Comparison of ENCODE assay signal across 8 cellular contexts in genomic region chr15:64092075-64092820, GRCh38. TPM values are rescaled to one million over a fixed set of nuclear protein-coding genes. Genes with fewer than 3 reads are reported as not detected.
A peak's percentile ranks its signal among the peaks of the same experiment; 100 is the strongest.
DNase-seq lines count a peak whose midpoint lies in the region; ATAC-seq, FAIRE-seq and TF ChIP-seq lines count a peak whose summit lies in the region.

No MANE protein-coding gene starts in this region.

- no peaks in the 10 kb centered on the region for H3K9me1 ChIP-seq in endothelial cell of umbilical vein (replicated peaks; ENCODE audit: control insufficient read depth, extremely low read depth, insufficient read depth, low read length)

- H3K9ac ChIP-seq in endothelial cell of umbilical vein (replicated peaks; ENCODE audit: extremely low read depth, insufficient read depth, low read length) (peak overlapping the region; percentile 86), skeletal muscle satellite cell (ENCODE audit: low read depth, low read length) (peak overlapping the region; percentile 92)

- POLR2A ChIA-PET in endothelial cell of umbilical vein (lab: Charles Lee), result interaction anchor here (1.0 kb wide), 1 partner anchor 626 kb away, joined by 3 read pairs; no protein-coding TSS in a partner anchor

- no peak for ATAC-seq in HG02623 (IDR thresholded peaks at IDR 0.05; ENCODE audit: unreplicated experiment)

- peak; percentile 29 for DNase-seq in NCI-H2171 treated with DMSO at 0.1 percent for 48 hours (lab: John Stamatoyannopoulos, UW)
- no peak for DNase-seq in NCI-H2171 (lab: John Stamatoyannopoulos, UW)
- no peak for DNase-seq in Peyer's patch
- no peak for DNase-seq in endothelial cell of umbilical vein (ENCODE audit: low read depth, low spot score)
- DNase-seq in mesenteric fat pad (ENCODE audit: low spot score), result no peak
- no peak for DNase-seq in GM19240 (ENCODE audit: insufficient read length, low spot score)

- CTCF ChIA-PET in endothelial cell of umbilical vein (lab: Charles Lee), result interaction anchor here (1.3 to 3.4 kb wide), 3 partner anchors 21 to 340 kb away, joined by 4 to 16 read pairs (median 5); no protein-coding TSS in a partner anchor

- FAIRE-seq in endothelial cell of umbilical vein (lab: Jason Lieb, UNC), result no peak

- peak in 3 of 6 experiments; percentile 31 to 53 (median 34) for TF ChIP-seq CTCF in Peyer's patch (IDR thresholded peaks at IDR 0.05)
- no peak for TF ChIP-seq CTCF in endothelial cell of umbilical vein (IDR thresholded peaks at IDR 0.05; ENCODE audit: extremely low read depth in 1 of 2, insufficient read depth in 1 of 2, low read depth in 1 of 2, low read length in 2 of 2)

- H3K4me1 ChIP-seq in Peyer's patch (peaks cover 0 to 33% (median 13%) of the 10 kb centered on the region in 4 donors), endothelial cell of umbilical vein (ENCODE audit: control insufficient read depth, extremely low read depth, insufficient read depth, low read length) (peaks cover 26% of the 10 kb centered on the region), skeletal muscle satellite cell (ENCODE audit: control insufficient read depth, insufficient read depth, low read length) (peaks cover 27% of the 10 kb centered on the region)

- no TSS peak for BruUV-seq in endothelial cell of umbilical vein (replicated peaks; lab: Mats Ljungman, UMichigan)

- dilution Hi-C loops in endothelial cell of umbilical vein (cut with MboI; ENCODE audit: extremely low pct_ligation_motif_present, low sequenced_read_pairs), result no loop called here

- no peaks in the 10 kb centered on the region for H3K27me3 ChIP-seq in Peyer's patch
- no peaks in the 10 kb centered on the region for H3K27me3 ChIP-seq in endothelial cell of umbilical vein (ENCODE audit: control insufficient read depth in 2 of 2, insufficient read depth in 2 of 2, low read length in 2 of 2)
- H3K27me3 ChIP-seq in skeletal muscle satellite cell (ENCODE audit: control insufficient read depth, insufficient read depth, low read length), result no peaks in the 10 kb centered on the region

- no peak overlapping the region for H2AFZ ChIP-seq in endothelial cell of umbilical vein (ENCODE audit: low read depth, low read length)

- H3K4me3 ChIP-seq in Peyer's patch (peak overlapping the region in 3 of 4 donors; percentile 69 to 75 (median 69)), endothelial cell of umbilical vein (replicated peaks in 1 of 3; ENCODE audit: insufficient read depth in 1 of 3, low read depth in 1 of 3, low read length in 3 of 3) (peak overlapping the region in 1 of 3 experiments; percentile 87), skeletal muscle satellite cell (ENCODE audit: low read length) (peak overlapping the region; percentile 80)

- H3K9me3 ChIP-seq in Peyer's patch, result no peaks in the 10 kb centered on the region
- H3K9me3 ChIP-seq in endothelial cell of umbilical vein (replicated peaks; ENCODE audit: control insufficient read depth, insufficient read depth, low read length), result no peaks in the 10 kb centered on the region
- no peaks in the 10 kb centered on the region for H3K9me3 ChIP-seq in skeletal muscle satellite cell (replicated peaks; ENCODE audit: low read length)

- peaks cover 39% of the 10 kb centered on the region for H3K79me2 ChIP-seq in endothelial cell of umbilical vein (ENCODE audit: control insufficient read depth, insufficient read depth, low read length)

- TF ChIP-seq POLR2A in Peyer's patch (IDR thresholded peaks at IDR 0.05), result no peak
- no peak for TF ChIP-seq POLR2A in endothelial cell of umbilical vein (IDR thresholded peaks at IDR 0.05; ENCODE audit: low read depth, low read length)

- H4K20me1 ChIP-seq in endothelial cell of umbilical vein (replicated peaks; ENCODE audit: control insufficient read depth, extremely low read depth, insufficient read depth, low read length), result no peaks in the 10 kb centered on the region

- H3K36me3 ChIP-seq in Peyer's patch, result peaks cover 0 to 21% (median 0%) of the 10 kb centered on the region in 3 donors
- peaks cover 2 to 4% of the 10 kb centered on the region in 2 experiments for H3K36me3 ChIP-seq in endothelial cell of umbilical vein (ENCODE audit: control insufficient read depth in 2 of 2, extremely low read depth in 1 of 2, insufficient read depth in 2 of 2, low read length in 2 of 2)
- H3K36me3 ChIP-seq in skeletal muscle satellite cell (ENCODE audit: insufficient read depth, low read length), result peaks cover 10% of the 10 kb centered on the region

- H3K4me2 ChIP-seq in endothelial cell of umbilical vein (ENCODE audit: insufficient read depth, low read length) (peak overlapping the region; percentile 72), skeletal muscle satellite cell (ENCODE audit: low read length) (peak overlapping the region; percentile 93)

- intact Hi-C loops in endothelial cell of umbilical vein (cut with micrococcal nuclease), result no loop called here

- H3K27ac ChIP-seq in Peyer's patch (peak overlapping the region; percentile 87 to 91 (median 88)), endothelial cell of umbilical vein (ENCODE audit: insufficient read depth, low read depth, low read length) (no peak overlapping the region)

TF ChIP-seq in endothelial cell of umbilical vein, 7 proteins besides CTCF, POLR2A, EP300 and RAD21:
- TF ChIP-seq JUN (IDR thresholded peaks at IDR 0.05; ENCODE audit: borderline replicate concordance, insufficient read depth, insufficient read length, low read depth) (no peak), EZH2 (IDR thresholded peaks at IDR 0.05; ENCODE audit: borderline replicate concordance, low read depth, low read length, severe bottlenecking) (no peak), MYC (IDR thresholded peaks at IDR 0.05; ENCODE audit: low read depth, low read length) (no peak), MAX (IDR thresholded peaks at IDR 0.05; ENCODE audit: insufficient read depth, insufficient read length) (no peak), GATA2 (IDR thresholded peaks at IDR 0.05; ENCODE audit: insufficient read depth, insufficient read length, low read depth, low read length) (no peak), POLR2AphosphoS5 (IDR thresholded peaks at IDR 0.05; ENCODE audit: insufficient read depth, low read depth, low read length) (no peak), FOS (IDR thresholded peaks at IDR 0.05; ENCODE audit: borderline replicate concordance, insufficient read depth, low read length) (no peak)

RNA-seq across cellular contexts. Expression of gene CIAO2A, which starts 1.4 kb away (rescaled TPM):
- total RNA-seq in Peyer's patch (100 to 1,000 TPM in 1 of 4 donors, 10 to 100 TPM in 3; 56.3 to 137 (median 78.0) TPM), endothelial cell of umbilical vein (55.3 and 59.2 TPM in 2 replicates), mesenteric fat pad (36.3 TPM)
- 31.5 and 37.1 TPM in 2 replicates for polyA plus RNA-seq in endothelial cell of umbilical vein
- 53.0 and 58.4 TPM in 2 replicates for polyA plus RNA-seq in endothelial cell of umbilical vein (2011; cell fraction: cytosol; rRNA removed)
- 17.8 and 23.0 TPM in 2 replicates for polyA plus RNA-seq in endothelial cell of umbilical vein (2011; cell fraction: nucleus; rRNA removed)
- 37.9 and 70.7 TPM in 2 replicates for polyA plus RNA-seq in endothelial cell of umbilical vein (2012)
- polyA minus RNA-seq in endothelial cell of umbilical vein, result 11.1 and 19.4 TPM in 2 replicates
- 36.5 TPM for polyA minus RNA-seq in endothelial cell of umbilical vein (2011; cell fraction: cytosol; rRNA and poly(A)+ RNA removed)
- polyA minus RNA-seq in endothelial cell of umbilical vein (2011; cell fraction: nucleus; rRNA and poly(A)+ RNA removed), result 6.9 and 7.5 TPM in 2 replicates
- total RNA-seq in skeletal muscle satellite cell (2012; rRNA removed), result 81.5 and 85.2 TPM in 2 replicates

RNA-seq across cellular contexts. Expression of gene SNX1, which starts 3.5 kb away (rescaled TPM):
- total RNA-seq in Peyer's patch, result 100 to 1,000 TPM in 1 of 4 donors, 10 to 100 TPM in 3; 65.6 to 122 (median 83.8) TPM
- 110 and 113 TPM in 2 replicates for total RNA-seq in endothelial cell of umbilical vein
- polyA plus RNA-seq in endothelial cell of umbilical vein, result 52.1 and 56.0 TPM in 2 replicates
- 72.0 and 73.0 TPM in 2 replicates for polyA plus RNA-seq in endothelial cell of umbilical vein (2011; cell fraction: cytosol; rRNA removed)
- polyA plus RNA-seq in endothelial cell of umbilical vein (2011; cell fraction: nucleus; rRNA removed), result 137 and 144 TPM in 2 replicates
- 55.8 and 64.3 TPM in 2 replicates for polyA plus RNA-seq in endothelial cell of umbilical vein (2012)
- 55.3 and 63.4 TPM in 2 replicates for polyA minus RNA-seq in endothelial cell of umbilical vein
- polyA minus RNA-seq in endothelial cell of umbilical vein (2011; cell fraction: cytosol; rRNA and poly(A)+ RNA removed), result 36.8 TPM
- 38.7 and 53.7 TPM in 2 replicates for polyA minus RNA-seq in endothelial cell of umbilical vein (2011; cell fraction: nucleus; rRNA and poly(A)+ RNA removed)
- total RNA-seq in skeletal muscle satellite cell (2012; rRNA removed), result 28.1 and 29.5 TPM in 2 replicates
- 188 TPM for total RNA-seq in mesenteric fat pad

RNA-seq across cellular contexts. Expression of gene DAPK2, which starts 46.0 kb away (rescaled TPM):
- 100 to 1,000 TPM in 2 of 4 donors, 10 to 100 TPM in 2; 64.6 to 189 (median 125) TPM for total RNA-seq in Peyer's patch
- 6.7 and 7.5 TPM in 2 replicates for total RNA-seq in endothelial cell of umbilical vein
- polyA plus RNA-seq in endothelial cell of umbilical vein, result 2.8 and 2.9 TPM in 2 replicates
- 1.4 and 2.5 TPM in 2 replicates for polyA plus RNA-seq in endothelial cell of umbilical vein (2011; cell fraction: cytosol; rRNA removed)
- polyA plus RNA-seq in endothelial cell of umbilical vein (2011; cell fraction: nucleus; rRNA removed), result 7.1 and 10.2 TPM in 2 replicates
- polyA plus RNA-seq in endothelial cell of umbilical vein (2012), result 0.91 and 1.9 TPM in 2 replicates
- polyA minus RNA-seq in endothelial cell of umbilical vein, result 4.6 and 7.3 TPM in 2 replicates
- 5.5 TPM for polyA minus RNA-seq in endothelial cell of umbilical vein (2011; cell fraction: cytosol; rRNA and poly(A)+ RNA removed)
- polyA minus RNA-seq in endothelial cell of umbilical vein (2011; cell fraction: nucleus; rRNA and poly(A)+ RNA removed), result 3.8 and 5.2 TPM in 2 replicates
- total RNA-seq in skeletal muscle satellite cell (2012; rRNA removed), result 1.7 and 2.0 TPM in 2 replicates
- total RNA-seq in mesenteric fat pad, result 18.1 TPM

RNA-seq across cellular contexts. Expression of gene SNX22, which starts 59.3 kb away (rescaled TPM):
- total RNA-seq in Peyer's patch (10 to 100 TPM in 1 of 4 donors, under 1 TPM in 2, not detected in 1; 0.38 to 13.2 (median 0.40) TPM), endothelial cell of umbilical vein (0.14 and 0.73 TPM in 2 replicates), mesenteric fat pad (0.71 TPM)
- 0.14 and 0.18 TPM in 2 replicates for polyA plus RNA-seq in endothelial cell of umbilical vein
- polyA plus RNA-seq in endothelial cell of umbilical vein (2011; cell fraction: cytosol; rRNA removed), result 0.10 and 0.13 TPM in 2 replicates
- polyA plus RNA-seq in endothelial cell of umbilical vein (2011; cell fraction: nucleus; rRNA removed), result 0.38 and 0.40 TPM in 2 replicates
- 1.2 and 1.5 TPM in 2 replicates for polyA plus RNA-seq in endothelial cell of umbilical vein (2012)
- 0.19 and 0.34 TPM in 2 replicates for polyA minus RNA-seq in endothelial cell of umbilical vein
- not detected for polyA minus RNA-seq in endothelial cell of umbilical vein (2011; cell fraction: cytosol; rRNA and poly(A)+ RNA removed)
- polyA minus RNA-seq in endothelial cell of umbilical vein (2011; cell fraction: nucleus; rRNA and poly(A)+ RNA removed), result 0.19 and 0.67 TPM in 2 replicates
- 0.22 and 0.25 TPM in 2 replicates for total RNA-seq in skeletal muscle satellite cell (2012; rRNA removed)
